ENCODE assay signal across 8 cellular contexts in the genomic region with DNA sequence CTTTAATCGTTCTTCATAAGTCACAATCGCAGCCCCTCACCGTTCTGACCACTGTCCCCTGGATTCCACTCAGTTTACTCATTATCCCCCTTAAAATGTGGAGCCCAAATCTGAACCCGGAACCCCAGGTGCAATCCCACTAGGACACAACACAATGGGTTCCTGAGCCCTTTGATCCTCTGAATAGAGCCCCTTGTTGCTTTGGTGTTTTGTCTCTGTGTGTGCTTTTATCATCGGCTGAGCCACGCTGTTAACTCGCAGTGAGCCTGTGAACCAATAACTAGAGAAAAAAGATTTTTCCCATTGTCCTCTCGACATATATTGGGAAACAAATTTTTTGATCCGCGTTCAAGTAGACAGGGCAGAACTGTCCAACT. TPM values are rescaled to one million over a fixed set of nuclear protein-coding genes. Genes with fewer than 3 reads are reported as not detected.
A peak's percentile ranks its signal among the peaks of the same experiment; 100 is the strongest.
DNase-seq lines count a peak whose midpoint lies in the region; ATAC-seq and TF ChIP-seq lines count a peak whose summit lies in the region.

No MANE protein-coding gene starts in this region.

- H3K4me3 ChIP-seq in GM08714 (ENCODE audit: low read length): peak overlapping the region; percentile 56; the same call in 1 of the 2 replicates
- peak overlapping the region; percentile 61 to 64 for H3K4me3 ChIP-seq in Panc1 (ENCODE audit: low read depth in 2 of 2, low read length in 2 of 2)
- H3K4me3 ChIP-seq in esophagus (ENCODE audit: low read depth in 1 of 2, low read length in 2 of 2): peak overlapping the region; percentile 37 to 89
- H3K4me3 ChIP-seq in prostate gland: peak overlapping the region; percentile 14 to 61

- CTCF ChIA-PET in Panc1 (lab: Charles Lee): no interaction called here

- H3K27me3 ChIP-seq in Panc1 (ENCODE audit: control insufficient read depth, insufficient read depth, low read length) (no peaks in the 10 kb centered on the region), esophagus (ENCODE audit: control insufficient read depth in 1 of 2, insufficient read depth in 2 of 2, low read length in 2 of 2) (no peaks in the 10 kb centered on the region), prostate gland (replicated peaks; ENCODE audit: insufficient read depth) (no peaks in the 10 kb centered on the region)

- intact Hi-C loops in Panc1 (cut with micrococcal nuclease; ENCODE audit: unreplicated experiment) (no loop called here), prostate gland (cut with DNase I) (loop anchor here (10.0 kb wide), 1 partner anchor 358 kb away; a partner anchor contains a TSS)

- ATAC-seq in Panc1: peak; percentile 4; the same call in 1 of the 2 replicates

- in situ Hi-C loops in Panc1 (cut with HindIII; ENCODE audit: low pct_unique_long_range_greater_than_20kb, low sequenced_read_pairs): no loop called here

- no peaks in the 10 kb centered on the region for H3K36me3 ChIP-seq in Panc1 (ENCODE audit: control insufficient read depth, insufficient read depth, low read length)
- H3K36me3 ChIP-seq in esophagus (ENCODE audit: control insufficient read depth in 2 of 2, insufficient read depth in 2 of 2, low read length in 1 of 2): no peaks in the 10 kb centered on the region
- no peaks in the 10 kb centered on the region for H3K36me3 ChIP-seq in prostate gland

- POLR2A ChIA-PET in Panc1 (lab: Charles Lee): no interaction called here

- 43 to 52% methylated on average over 10 of the region's 10 CpGs for WGBS in esophagus, 2 donors
- WGBS in prostate gland: 18% methylated on average over 10 of the region's 10 CpGs

- no TSS peak for BruUV-seq in Panc1 (replicated peaks; lab: Mats Ljungman, UMichigan)

- no peak for TF ChIP-seq POLR2A in prostate gland (IDR thresholded peaks at IDR 0.05)

- no peak for TF ChIP-seq CTCF in Panc1 (IDR thresholded peaks at IDR 0.05)
- TF ChIP-seq CTCF in prostate gland (IDR thresholded peaks at IDR 0.05): no peak

- no peaks in the 10 kb centered on the region for H3K9me3 ChIP-seq in Panc1 (ENCODE audit: control insufficient read depth, insufficient read depth, low read depth, low read length)
- H3K9me3 ChIP-seq in esophagus (ENCODE audit: control insufficient read depth in 2 of 2, insufficient read depth in 1 of 2, low read depth in 1 of 2, low read length in 1 of 2): peaks cover 0 to 5% of the 10 kb centered on the region in 2 donors
- no peaks in the 10 kb centered on the region for H3K9me3 ChIP-seq in prostate gland

- no peaks in the 10 kb centered on the region for H3K4me1 ChIP-seq in Panc1 (ENCODE audit: control insufficient read depth, insufficient read depth, low read length)
- peaks cover 0 to 4% of the 10 kb centered on the region in 2 donors for H3K4me1 ChIP-seq in esophagus (ENCODE audit: control insufficient read depth in 2 of 2, insufficient read depth in 2 of 2, low read length in 1 of 2)
- H3K4me1 ChIP-seq in prostate gland (replicated peaks): no peaks in the 10 kb centered on the region

- no peak for DNase-seq in Panc1 (ENCODE audit: low read depth, low spot score)
- DNase-seq in prostate gland (ENCODE audit: low spot score): no peak
- no peak for DNase-seq in HT-29 (ENCODE audit: low spot score)
- no peak for DNase-seq in SW 1271 (lab: John Stamatoyannopoulos, UW)
- DNase-seq in NAMALWA (ENCODE audit: low spot score): no peak
- DNase-seq in medulla oblongata (ENCODE audit: extremely low spot score): no peak

- peak overlapping the region; percentile 63 for H3K27ac ChIP-seq in Panc1 (ENCODE audit: low read length)
- peak overlapping the region; percentile 76 to 83 for H3K27ac ChIP-seq in esophagus (ENCODE audit: low read depth in 2 of 2, low read length in 1 of 2)
- peak overlapping the region; percentile 88 to 89 for H3K27ac ChIP-seq in prostate gland

RNA-seq across cellular contexts. Expression of a gene that starts 0.7 kb away (rescaled TPM):
- total RNA-seq in Panc1 (2021; ENCODE audit: unreplicated experiment): 149 TPM
- 128 TPM for polyA plus RNA-seq in Panc1 (2012; ENCODE audit: insufficient read length)
- 100 to 1,000 TPM; 131 to 174 TPM for polyA plus RNA-seq in esophagus
- 10 to 100 TPM; 30.7 to 53.1 TPM for total RNA-seq in prostate gland
- 257 and 284 TPM in 2 replicates for total RNA-seq in HT-29 (2014; rRNA removed; shearing (Covaris generic))
